17 cellular contexts compared by ENCODE assay signal in genomic region chr5:91598216-91598615, GRCh38.
A peak's percentile ranks its signal among the peaks of the same experiment; 100 is the strongest.
DNase-seq lines count a peak whose midpoint lies in the region; ATAC-seq and TF ChIP-seq lines count a peak whose summit lies in the region.
"Had no signal": no experiment of that assay in that cellular context is flagged by ENCODE, and none has a peak within 500 bp of the region (broad histone marks: within the 10 kb centered on the region; RNA-seq: fewer than 3 reads in every experiment).

No MANE protein-coding gene starts in this region.

- DNase-seq in NCI-H510A treated with DMSO at 0.1 percent for 48 hours (lab: John Stamatoyannopoulos, UW) (peak; percentile 14), NCI-H510A (lab: John Stamatoyannopoulos, UW) (no peak), COR-L47 (lab: John Stamatoyannopoulos, UW) (peak; percentile 20), NCI-H1105 treated with DMSO at 0.1 percent for 48 hours (lab: John Stamatoyannopoulos, UW) (peak; percentile 24), epithelial cell of esophagus (ENCODE audit: low read depth) (peak; percentile 1), kidney glomerular epithelial cell (lab: John Stamatoyannopoulos, UW) (no peak)
- DNase-seq: Calu3; CD4-positive, CD25-positive, alpha-beta regulatory T cell; GF-D8; KBM-7; NCI-H1694 treated with DMSO at 0.1 percent for 48 hours; NCI-H2171 treated with DMSO at 0.1 percent for 48 hours; PC-9; T-cell; T-helper 9 cell had no signal

- ATAC-seq in GM18519 (IDR thresholded peaks at IDR 0.05; ENCODE audit: low FRiP score, unreplicated experiment) = no peak
- ATAC-seq: GM23338, T-cell had no signal

- no peak for TF ChIP-seq CTCF in epithelial cell of esophagus (IDR thresholded peaks at IDR 0.05; ENCODE audit: insufficient read depth, low read depth, low read length, missing control alignments)

- no peak overlapping the region for H3K4me3 ChIP-seq in epithelial cell of esophagus (ENCODE audit: low read length)
- H3K4me3 ChIP-seq: GM23338, PC-9 had no signal

Comparison
In these comparisons a context has a peak if more than half of its experiments do, and no peak if none do; other contexts are left out.
1. DNase-seq: peak in NCI-H510A treated with DMSO at 0.1 percent for 48 hours (single experiment), COR-L47 (single experiment), NCI-H1105 treated with DMSO at 0.1 percent for 48 hours (single experiment) and epithelial cell of esophagus (single experiment); none in NCI-H510A (single experiment) and kidney glomerular epithelial cell (single experiment).